Comparison of ENCODE assay signal across 21 cellular contexts in the genomic region with DNA sequence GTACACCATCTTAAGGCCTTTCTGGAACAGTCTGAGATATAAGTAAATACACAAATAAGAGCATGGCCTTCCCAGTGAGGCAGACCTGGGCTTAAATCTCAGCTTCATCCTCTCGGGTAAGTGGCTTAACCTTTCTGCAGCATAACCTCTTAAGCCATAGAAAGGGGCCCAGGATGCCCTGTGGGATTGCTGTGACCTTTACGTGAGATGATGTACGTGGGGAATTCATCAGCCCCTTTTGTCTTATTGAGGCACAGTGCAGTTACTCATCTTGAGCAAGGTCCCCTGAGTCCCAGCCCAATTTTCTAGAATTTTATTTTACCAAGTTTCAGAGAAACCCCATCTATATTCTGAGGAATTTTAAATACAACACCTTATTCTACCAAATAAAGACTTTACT.
"Had no signal": no experiment of that assay in that cellular context is flagged by ENCODE, and none has a peak within 500 bp of the region (broad histone marks: within the 10 kb centered on the region; RNA-seq: fewer than 3 reads in every experiment).

No MANE protein-coding gene starts in this region.

- H3K27ac Mint-ChIP-seq: natural killer cell treated with Interleukin-12 subunit alpha and Interleukin-12 subunit beta and Interleukin-15 and Interleukin-18, amount 100 ng/mL, for 72 hours; neural progenitor cell; stimulated activated effector memory CD8-positive, alpha-beta T cell treated with anti-CD3 and anti-CD28 coated beads, Interleukin-12 subunit alpha, Interleukin-12 subunit beta, amount 100 ng/mL, for 72 hours had no signal

- H3K9me3 ChIP-seq: psoas muscle, right lobe of liver, upper lobe of left lung, uterus had no signal

- H3K9me3 Mint-ChIP-seq: natural killer cell treated with Interleukin-12 subunit alpha and Interleukin-12 subunit beta and Interleukin-15 and Interleukin-18, amount 100 ng/mL, for 72 hours; neural progenitor cell; stimulated activated effector memory CD8-positive, alpha-beta T cell treated with anti-CD3 and anti-CD28 coated beads, Interleukin-12 subunit alpha, Interleukin-12 subunit beta, amount 100 ng/mL, for 72 hours had no signal

- H3K9ac ChIP-seq: neural progenitor cell had no signal

- H3K4me3 ChIP-seq: hepatocyte, lung, neural progenitor cell, psoas muscle, right lobe of liver, upper lobe of left lung, uterus had no signal

- DNase-seq: dermis blood vessel endothelial cell; erythroblast; foreskin keratinocyte; head of caudate nucleus; left colon; left ventricle myocardium superior; midbrain; nucleus accumbens; psoas muscle; retina; right lobe of liver; stimulated activated CD4-positive, alpha-beta T cell treated with anti-CD3 and anti-CD28 coated beads, Interleukin-4, amount 100 ng/mL, for 1 hour; stimulated activated CD8-positive, alpha-beta memory T cell treated with anti-CD3 and anti-CD28 coated beads, Interleukin-4, amount 100 ng/mL, for 48 hours; uterus had no signal

- ATAC-seq: foreskin keratinocyte; left colon; left ventricle myocardium superior; natural killer cell treated with Interleukin-12 subunit alpha and Interleukin-12 subunit beta and Interleukin-15 and Interleukin-18, amount 100 ng/mL, for 72 hours; psoas muscle; right lobe of liver had no signal

- H3K4me1 Mint-ChIP-seq: stimulated activated effector memory CD8-positive, alpha-beta T cell treated with anti-CD3 and anti-CD28 coated beads, Interleukin-12 subunit alpha, Interleukin-12 subunit beta, amount 100 ng/mL, for 72 hours had no signal

- H3K79me2 ChIP-seq: hepatocyte had no signal

- H3K27ac ChIP-seq: foreskin keratinocyte, hepatocyte, neural progenitor cell, psoas muscle, right lobe of liver had no signal

- H3K36me3 Mint-ChIP-seq: natural killer cell treated with Interleukin-12 subunit alpha and Interleukin-12 subunit beta and Interleukin-15 and Interleukin-18, amount 100 ng/mL, for 72 hours; neural progenitor cell; stimulated activated effector memory CD8-positive, alpha-beta T cell treated with anti-CD3 and anti-CD28 coated beads, Interleukin-12 subunit alpha, Interleukin-12 subunit beta, amount 100 ng/mL, for 72 hours had no signal

- H3K4me2 ChIP-seq: neural progenitor cell had no signal

- H3K27me3 ChIP-seq: hepatocyte, neural progenitor cell, right lobe of liver, upper lobe of left lung, uterus had no signal

- H3K36me3 ChIP-seq: neural progenitor cell, right lobe of liver, upper lobe of left lung, uterus had no signal

- H3K4me3 Mint-ChIP-seq: natural killer cell treated with Interleukin-12 subunit alpha and Interleukin-12 subunit beta and Interleukin-15 and Interleukin-18, amount 100 ng/mL, for 72 hours; neural progenitor cell; stimulated activated effector memory CD8-positive, alpha-beta T cell treated with anti-CD3 and anti-CD28 coated beads, Interleukin-12 subunit alpha, Interleukin-12 subunit beta, amount 100 ng/mL, for 72 hours had no signal

- FAIRE-seq: colon had no signal

- H2AFZ ChIP-seq: hepatocyte, neural progenitor cell had no signal

- H3K4me1 ChIP-seq: foreskin keratinocyte, neural progenitor cell, psoas muscle, right lobe of liver had no signal
